10 cellular contexts compared by ENCODE assay signal in the genomic region with DNA sequence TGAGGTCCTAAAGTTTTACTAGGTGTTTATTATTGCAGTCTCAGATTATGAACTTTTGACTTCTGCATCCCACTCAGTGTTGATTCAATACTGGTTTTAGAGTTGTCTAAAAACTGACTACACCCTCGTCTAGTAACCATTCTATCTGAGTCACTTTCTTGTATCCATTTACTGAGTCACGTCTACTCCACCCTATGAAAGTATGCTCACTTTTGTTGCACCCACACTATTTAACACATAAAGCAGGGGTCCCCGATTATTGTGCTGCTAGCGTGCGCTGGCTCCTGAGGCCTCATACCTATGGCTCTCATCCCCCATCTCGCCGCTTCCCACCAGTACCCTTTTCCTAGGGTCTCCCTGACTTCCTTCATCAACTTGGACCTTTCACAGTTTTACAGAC. TPM values are rescaled to one million over a fixed set of nuclear protein-coding genes. Genes with fewer than 3 reads are reported as not detected.
A peak's percentile ranks its signal among the peaks of the same experiment; 100 is the strongest.
DNase-seq lines count a peak whose midpoint lies in the region; ATAC-seq and TF ChIP-seq lines count a peak whose summit lies in the region.
"Had no signal": no experiment of that assay in that cellular context is flagged by ENCODE, and none has a peak within 500 bp of the region (broad histone marks: within the 10 kb centered on the region; RNA-seq: fewer than 3 reads in every experiment).

No MANE protein-coding gene starts in this region.

- DNase-seq in activated T-cell treated with anti-CD3 and anti-CD28 coated beads for 48 hours (ENCODE audit: low read depth) (peak; percentile 1), T-cell (no peak), epithelial cell of esophagus (ENCODE audit: low read depth) (peak; percentile 86), hepatocyte (ENCODE audit: low spot score) (no peak)
- no peak for DNase-seq in activated T-cell treated with anti-CD3 and anti-CD28 coated beads, Interleukin-2, amount 50 U/mL, for 1 hour
- DNase-seq: ovary; stimulated activated naive B cell treated with anti-CD40 and anti-IgM and Interleukin-4, amounts not matched to agents 10 μg/mL and 1 μg/mL and 100 μg/mL, for 72 hours had no signal

- H3K4me1 Mint-ChIP-seq in T-cell: peaks cover 60 to 73% (median 67%) of the 10 kb centered on the region in 3 donors
- H3K4me1 Mint-ChIP-seq in stimulated activated naive CD8-positive, alpha-beta T cell treated with anti-CD3 and anti-CD28 coated beads, Interleukin-15, Interleukin-2, amounts not matched to agents 100 ng/mL and 50 ng/mL, for 24 hours (ENCODE audit: low read depth): peaks cover 61% of the 10 kb centered on the region

- POLR2A ChIA-PET in T-cell (lab: Charles Lee): no interaction called here

- H3K79me2 ChIP-seq in hepatocyte: no peaks in the 10 kb centered on the region

- peak overlapping the region; percentile 74 to 92 (median 86) for H3K4me3 Mint-ChIP-seq in T-cell
- H3K4me3 Mint-ChIP-seq in stimulated activated naive CD8-positive, alpha-beta T cell treated with anti-CD3 and anti-CD28 coated beads, Interleukin-15, Interleukin-2, amounts not matched to agents 100 ng/mL and 50 ng/mL, for 24 hours: peak overlapping the region; percentile 80

- TF ChIP-seq CTCF in epithelial cell of esophagus (IDR thresholded peaks at IDR 0.05; ENCODE audit: insufficient read depth, low read depth, low read length, missing control alignments) (no peak), hepatocyte (IDR thresholded peaks at IDR 0.05; ENCODE audit: poor library complexity) (no peak)

- H3K9me3 ChIP-seq in hepatocyte (ENCODE audit: low read depth): no peaks in the 10 kb centered on the region
- H3K9me3 ChIP-seq: ovary had no signal

- peaks cover 62% of the 10 kb centered on the region for H3K36me3 Mint-ChIP-seq in T-cell
- H3K36me3 Mint-ChIP-seq in stimulated activated naive CD8-positive, alpha-beta T cell treated with anti-CD3 and anti-CD28 coated beads, Interleukin-15, Interleukin-2, amounts not matched to agents 100 ng/mL and 50 ng/mL, for 24 hours (ENCODE audit: low read depth): peaks cover 50% of the 10 kb centered on the region

- peak overlapping the region; percentile 88 to 97 for H3K27ac Mint-ChIP-seq in T-cell
- peak overlapping the region; percentile 74 for H3K27ac Mint-ChIP-seq in stimulated activated naive CD8-positive, alpha-beta T cell treated with anti-CD3 and anti-CD28 coated beads, Interleukin-15, Interleukin-2, amounts not matched to agents 100 ng/mL and 50 ng/mL, for 24 hours
- H3K27ac Mint-ChIP-seq: stimulated activated naive B cell treated with anti-CD40 and anti-IgM and Interleukin-4, amounts not matched to agents 10 μg/mL and 1 μg/mL and 100 μg/mL, for 72 hours had no signal

- H4K20me1 ChIP-seq in hepatocyte (ENCODE audit: insufficient read depth, poor library complexity, severe bottlenecking): no peaks in the 10 kb centered on the region

- H3K9me3 Mint-ChIP-seq in T-cell: peaks cover 11 to 31% (median 15%) of the 10 kb centered on the region in 3 donors
- peaks cover 13% of the 10 kb centered on the region for H3K9me3 Mint-ChIP-seq in stimulated activated naive CD8-positive, alpha-beta T cell treated with anti-CD3 and anti-CD28 coated beads, Interleukin-15, Interleukin-2, amounts not matched to agents 100 ng/mL and 50 ng/mL, for 24 hours

- H3K9me2 ChIP-seq in hepatocyte (replicated peaks; ENCODE audit: insufficient read depth): no peaks in the 10 kb centered on the region

- ATAC-seq in T-cell (replicated peaks in 1 of 4) (no peak), GM19023 (IDR thresholded peaks at IDR 0.05; ENCODE audit: unreplicated experiment) (no peak), HG02763 (IDR thresholded peaks at IDR 0.05; ENCODE audit: unreplicated experiment) (no peak)
- ATAC-seq: stimulated activated naive B cell treated with anti-CD40 and anti-IgM and Interleukin-4, amounts not matched to agents 10 μg/mL and 1 μg/mL and 100 μg/mL, for 72 hours had no signal

- CTCF ChIA-PET in T-cell (lab: Charles Lee): no interaction called here

- no peak overlapping the region for H3K27ac ChIP-seq in hepatocyte
- H3K27ac ChIP-seq: ovary had no signal

- H3K27me3 ChIP-seq in hepatocyte: no peaks in the 10 kb centered on the region
- H3K27me3 ChIP-seq: ovary had no signal

- no peak overlapping the region for H3K4me2 ChIP-seq in hepatocyte

- no peak overlapping the region for H2AFZ ChIP-seq in hepatocyte

- no peak overlapping the region for H3K4me3 ChIP-seq in epithelial cell of esophagus (ENCODE audit: low read length)
- no peak overlapping the region for H3K4me3 ChIP-seq in hepatocyte
- H3K4me3 ChIP-seq: ovary had no signal

- WGBS in hepatocyte (ENCODE audit: low lambda C conversion rate, missing lambda C conversion rate): 84% methylated on average over 7 of the region's 7 CpGs

- H3K36me3 ChIP-seq in hepatocyte (replicated peaks; ENCODE audit: insufficient read depth, low read depth): no peaks in the 10 kb centered on the region
- H3K36me3 ChIP-seq: ovary had no signal

- H3K27me3 Mint-ChIP-seq in T-cell: no peaks in the 10 kb centered on the region
- H3K27me3 Mint-ChIP-seq in stimulated activated naive CD8-positive, alpha-beta T cell treated with anti-CD3 and anti-CD28 coated beads, Interleukin-15, Interleukin-2, amounts not matched to agents 100 ng/mL and 50 ng/mL, for 24 hours: no peaks in the 10 kb centered on the region
- H3K27me3 Mint-ChIP-seq: stimulated activated naive B cell treated with anti-CD40 and anti-IgM and Interleukin-4, amounts not matched to agents 10 μg/mL and 1 μg/mL and 100 μg/mL, for 72 hours had no signal

- no peaks in the 10 kb centered on the region for H3K4me1 ChIP-seq in hepatocyte (ENCODE audit: insufficient read depth)

RNA-seq across cellular contexts. Expression of gene SAMD9, which starts 2.0 kb away (rescaled TPM):
- 10 to 100 TPM; 28.2 to 42.2 (median 38.1) TPM for total RNA-seq in T-cell
- total RNA-seq in hepatocyte: 2.6 and 4.4 TPM in 2 replicates
- 0.54 and 1.1 TPM in 2 replicates for polyA plus RNA-seq in hepatocyte

RNA-seq across cellular contexts. Expression of gene SAMD9L, which starts 32.4 kb away (rescaled TPM):
- total RNA-seq in T-cell (10 to 100 TPM; 24.7 to 45.5 (median 32.8) TPM), hepatocyte (1.5 and 4.5 TPM in 2 replicates)
- 1.5 and 3.4 TPM in 2 replicates for polyA plus RNA-seq in hepatocyte

Comparison
In these comparisons a context has a peak if more than half of its experiments do, and no peak if none do; other contexts are left out.
1. DNase-seq: peak in activated T-cell treated with anti-CD3 and anti-CD28 coated beads for 48 hours (single experiment) and epithelial cell of esophagus (single experiment); none in activated T-cell treated with anti-CD3 and anti-CD28 coated beads, Interleukin-2, amount 50 U/mL, for 1 hour (single experiment), T-cell (0 of 34) and hepatocyte (single experiment).